In genomic region chr1:225972344-225973152, GRCh38 we compare ENCODE assay signal across 34 cellular contexts. TPM values are rescaled to one million over a fixed set of nuclear protein-coding genes. Genes with fewer than 3 reads are reported as not detected.
"Had no signal": no experiment of that assay in that cellular context is flagged by ENCODE, and none has a peak within 500 bp of the region (broad histone marks: within the 10 kb centered on the region; RNA-seq: fewer than 3 reads in every experiment).

No MANE protein-coding gene starts in this region.

- H3K4me1 Mint-ChIP-seq: WTC11 had no signal

- H3K9me3 ChIP-seq: gastroesophageal sphincter, uterus had no signal

- H3K4me3 ChIP-seq: gastroesophageal sphincter, smooth muscle cell, uterus had no signal

- H3K4me1 ChIP-seq: uterus had no signal

- H3K27me3 ChIP-seq: brain microvascular endothelial cell, gastroesophageal sphincter, uterus had no signal

- H3K27me3 Mint-ChIP-seq: activated CD4-positive, alpha-beta memory T cell treated with anti-CD3 and anti-CD28 coated beads, Interleukin-2, amount 10 ng/mL, durations not matched to agents 7 days and 5 days; activated CD4-positive, alpha-beta T cell treated with anti-CD3 and anti-CD28 coated beads, Interleukin-2, amount 10 ng/mL, durations not matched to agents 7 days and 5 days; activated naive CD4-positive, alpha-beta T cell treated with anti-CD3 and anti-CD28 coated beads, Interleukin-2, amount 10 ng/mL, durations not matched to agents 7 days and 5 days; activated naive CD8-positive, alpha-beta T cell treated with anti-CD3 and anti-CD28 coated beads, Interleukin-2, amount 10 ng/mL, durations not matched to agents 7 days and 5 days; effector memory CD8-positive, alpha-beta T cell; naive thymus-derived CD4-positive, alpha-beta T cell; progenitor cell of endocrine pancreas; stimulated activated naive CD8-positive, alpha-beta T cell treated with anti-CD3 and anti-CD28 coated beads, Interleukin-15, amount 100 ng/mL, for 72 hours; type B pancreatic cell had no signal

- DNase-seq: activated CD4-positive, alpha-beta memory T cell treated with anti-CD3 and anti-CD28 coated beads, Interleukin-2, amount 10 ng/mL, durations not matched to agents 7 days and 5 days; activated CD4-positive, alpha-beta T cell treated with anti-CD3 and anti-CD28 coated beads for 1 hour; activated CD4-positive, alpha-beta T cell treated with anti-CD3 and anti-CD28 coated beads, Interleukin-2, amount 10 ng/mL, durations not matched to agents 7 days and 5 days; activated gamma-delta T cell; activated naive CD4-positive, alpha-beta T cell treated with anti-CD3 and anti-CD28 coated beads, Interleukin-2, amount 10 ng/mL, durations not matched to agents 7 days and 5 days; activated naive CD8-positive, alpha-beta T cell treated with anti-CD3 and anti-CD28 coated beads, Interleukin-2, amount 10 ng/mL, durations not matched to agents 7 days and 5 days; brain microvascular endothelial cell; caudate nucleus; cortex of kidney; effector memory CD8-positive, alpha-beta T cell; hippocampal formation; left cardiac atrium; left ventricle myocardium superior; mammary epithelial cell; naive thymus-derived CD4-positive, alpha-beta T cell; stimulated activated CD4-positive, alpha-beta T cell treated with anti-CD3 and anti-CD28 coated beads, Interleukin-1b, Interleukin-23, amount 100 ng/mL, for 48 hours; stimulated activated CD4-positive, alpha-beta T cell treated with anti-CD3 and anti-CD28 coated beads, Interleukin-4, amount 100 ng/mL, for 4 hours; stimulated activated CD8-positive, alpha-beta memory T cell treated with anti-CD3 and anti-CD28 coated beads, Interleukin-4, amount 100 ng/mL, for 48 hours; stimulated activated naive CD8-positive, alpha-beta T cell treated with anti-CD3 and anti-CD28 coated beads, Interleukin-15, amount 100 ng/mL, for 72 hours; substantia nigra; SW 1271; T-helper 9 cell; uterus had no signal

- H3K36me3 Mint-ChIP-seq: activated naive CD8-positive, alpha-beta T cell treated with anti-CD3 and anti-CD28 coated beads, Interleukin-2, amount 10 ng/mL, durations not matched to agents 7 days and 5 days; stimulated activated memory B cell treated with anti-CD40 and anti-IgM and Interleukin-4, amounts not matched to agents 10 μg/mL and 1 μg/mL and 100 μg/mL, for 72 hours; type B pancreatic cell had no signal

- H3K27ac Mint-ChIP-seq: activated CD4-positive, alpha-beta memory T cell treated with anti-CD3 and anti-CD28 coated beads, Interleukin-2, amount 10 ng/mL, durations not matched to agents 7 days and 5 days; activated CD4-positive, alpha-beta T cell treated with anti-CD3 and anti-CD28 coated beads, Interleukin-2, amount 10 ng/mL, durations not matched to agents 7 days and 5 days; activated naive CD4-positive, alpha-beta T cell treated with anti-CD3 and anti-CD28 coated beads, Interleukin-2, amount 10 ng/mL, durations not matched to agents 7 days and 5 days; activated naive CD8-positive, alpha-beta T cell treated with anti-CD3 and anti-CD28 coated beads, Interleukin-2, amount 10 ng/mL, durations not matched to agents 7 days and 5 days; effector memory CD8-positive, alpha-beta T cell; mesothelial cell of epicardium; progenitor cell of endocrine pancreas; stimulated activated memory B cell treated with anti-CD40 and anti-IgM and Interleukin-4, amounts not matched to agents 10 μg/mL and 1 μg/mL and 100 μg/mL, for 72 hours; T-helper 1 cell treated with Interleukin-12 subunit alpha and Interleukin-12 subunit beta and Interleukin-4 antibody, amounts not matched to agents 30 μg/mL and 1 μg/mL, for 36 hours; type B pancreatic cell; WTC11 had no signal

- H3K9me3 Mint-ChIP-seq: activated CD4-positive, alpha-beta memory T cell treated with anti-CD3 and anti-CD28 coated beads, Interleukin-2, amount 10 ng/mL, durations not matched to agents 7 days and 5 days; activated CD4-positive, alpha-beta T cell treated with anti-CD3 and anti-CD28 coated beads, Interleukin-2, amount 10 ng/mL, durations not matched to agents 7 days and 5 days; activated naive CD8-positive, alpha-beta T cell treated with anti-CD3 and anti-CD28 coated beads, Interleukin-2, amount 10 ng/mL, durations not matched to agents 7 days and 5 days; effector memory CD8-positive, alpha-beta T cell; naive thymus-derived CD4-positive, alpha-beta T cell; neural crest cell; stimulated activated memory B cell treated with anti-CD40 and anti-IgM and Interleukin-4, amounts not matched to agents 10 μg/mL and 1 μg/mL and 100 μg/mL, for 72 hours; stimulated activated naive CD8-positive, alpha-beta T cell treated with anti-CD3 and anti-CD28 coated beads, Interleukin-15, amount 100 ng/mL, for 72 hours; T-helper 1 cell treated with Interleukin-12 subunit alpha and Interleukin-12 subunit beta and Interleukin-4 antibody, amounts not matched to agents 30 μg/mL and 1 μg/mL, for 36 hours; type B pancreatic cell had no signal

- H3K27ac ChIP-seq: brain microvascular endothelial cell, gastroesophageal sphincter, uterus had no signal

- H3K4me3 Mint-ChIP-seq: activated CD4-positive, alpha-beta memory T cell treated with anti-CD3 and anti-CD28 coated beads, Interleukin-2, amount 10 ng/mL, durations not matched to agents 7 days and 5 days; activated CD4-positive, alpha-beta T cell treated with anti-CD3 and anti-CD28 coated beads, Interleukin-2, amount 10 ng/mL, durations not matched to agents 7 days and 5 days; activated naive CD4-positive, alpha-beta T cell treated with anti-CD3 and anti-CD28 coated beads, Interleukin-2, amount 10 ng/mL, durations not matched to agents 7 days and 5 days; activated naive CD8-positive, alpha-beta T cell treated with anti-CD3 and anti-CD28 coated beads, Interleukin-2, amount 10 ng/mL, durations not matched to agents 7 days and 5 days; effector memory CD8-positive, alpha-beta T cell; mesothelial cell of epicardium; naive thymus-derived CD4-positive, alpha-beta T cell; neural crest cell; stimulated activated memory B cell treated with anti-CD40 and anti-IgM and Interleukin-4, amounts not matched to agents 10 μg/mL and 1 μg/mL and 100 μg/mL, for 72 hours; stimulated activated naive CD8-positive, alpha-beta T cell treated with anti-CD3 and anti-CD28 coated beads, Interleukin-15, amount 100 ng/mL, for 72 hours; T-helper 1 cell treated with Interleukin-12 subunit alpha and Interleukin-12 subunit beta and Interleukin-4 antibody, amounts not matched to agents 30 μg/mL and 1 μg/mL, for 36 hours; type B pancreatic cell; WTC11 had no signal

- H3K36me3 ChIP-seq: brain microvascular endothelial cell, uterus had no signal

- ATAC-seq: effector memory CD8-positive, alpha-beta T cell; gastroesophageal sphincter; left cardiac atrium; left ventricle myocardium superior; naive thymus-derived CD4-positive, alpha-beta T cell; stimulated activated memory B cell treated with anti-CD40 and anti-IgM and Interleukin-4, amounts not matched to agents 10 μg/mL and 1 μg/mL and 100 μg/mL, for 72 hours; stimulated activated naive CD8-positive, alpha-beta T cell treated with anti-CD3 and anti-CD28 coated beads, Interleukin-15, amount 100 ng/mL, for 72 hours; WTC11 had no signal

RNA-seq across cellular contexts. Expression of gene LEFTY2, which starts 31.5 kb away (rescaled TPM):
- total RNA-seq: activated CD4-positive, alpha-beta memory T cell treated with anti-CD3 and anti-CD28 coated beads, Interleukin-2, amount 10 ng/mL, durations not matched to agents 7 days and 5 days; activated CD4-positive, alpha-beta T cell treated with anti-CD3 and anti-CD28 coated beads, Interleukin-2, amount 10 ng/mL, durations not matched to agents 7 days and 5 days; activated naive CD8-positive, alpha-beta T cell treated with anti-CD3 and anti-CD28 coated beads, Interleukin-2, amount 10 ng/mL, durations not matched to agents 7 days and 5 days; fibroblast of lung; mammary epithelial cell; naive thymus-derived CD4-positive, alpha-beta T cell; neural crest cell; renal cortical epithelial cell had no signal
